In the genomic region with DNA sequence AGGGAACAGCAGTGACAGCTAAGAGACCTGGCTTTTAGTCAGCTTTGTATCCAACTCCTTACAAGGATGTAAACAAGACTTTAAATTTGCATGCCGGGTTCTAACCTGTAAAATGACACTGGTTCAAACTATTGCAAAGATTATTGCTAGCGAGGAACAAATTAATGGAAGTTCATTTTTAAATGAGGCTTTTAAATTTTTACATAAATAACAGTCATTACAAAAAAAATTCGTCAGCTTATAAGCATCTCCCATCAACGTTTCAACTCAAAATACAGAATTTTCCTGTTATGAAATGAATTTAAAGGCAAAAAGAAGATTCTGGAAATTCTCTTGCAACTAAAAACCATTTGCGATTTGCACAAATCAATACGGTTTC, we compare ENCODE assay signal across 8 cellular contexts. TPM values are rescaled to one million over a fixed set of nuclear protein-coding genes. Genes with fewer than 3 reads are reported as not detected.
A peak's percentile ranks its signal among the peaks of the same experiment; 100 is the strongest.
DNase-seq lines count a peak whose midpoint lies in the region; ATAC-seq, FAIRE-seq and TF ChIP-seq lines count a peak whose summit lies in the region.

No MANE protein-coding gene starts in this region.

- BruUV-seq in IMR-90 (replicated peaks; lab: Mats Ljungman, UMichigan) = no TSS peak

- POLR2A ChIA-PET in AG04450 (lab: Yijun Ruan, JAX) = interaction anchor here (2.9 kb wide), 1 partner anchor 50 kb away, joined by 29 read pairs; a partner anchor contains a TSS
- POLR2A ChIA-PET in IMR-90 (lab: Charles Lee; ENCODE audit: unreplicated experiment) = no interaction called here

- DNase-seq in AG04450 (ENCODE audit: low read depth, low spot score) = no peak
- DNase-seq in IMR-90 = no peak
- no peak for DNase-seq in bronchial epithelial cell (ENCODE audit: low read depth)
- DNase-seq in DMS114 treated with DMSO at 0.1 percent for 48 hours (lab: John Stamatoyannopoulos, UW; ENCODE audit: unreplicated experiment) = no peak
- no peak for DNase-seq in cerebellar cortex (ENCODE audit: low spot score)
- DNase-seq in stimulated activated CD4-positive, alpha-beta T cell treated with anti-CD3 and anti-CD28 coated beads, Interleukin-1b, Interleukin-23, amount 100 ng/mL, for 48 hours = no peak

- H3K14ac ChIP-seq in IMR-90 (replicated peaks; ENCODE audit: low read depth, low read length) = no peak overlapping the region

- WGBS in IMR-90 (ENCODE audit: extremely low coverage in 2 of 2, insufficient read length in 1 of 2), 2 experiments = no CpG with 5 or more reads among the region's 6 CpGs

- no peaks in the 10 kb centered on the region for H4K20me1 ChIP-seq in IMR-90 (ENCODE audit: insufficient read depth, low read length)

- H3K23ac ChIP-seq in IMR-90 (ENCODE audit: low read depth, low read length) = peak overlapping the region; percentile 29; the same call in 1 of the 2 replicates

- in situ Hi-C loops in IMR-90 (cut with MboI; ENCODE audit: low sequenced_read_pairs) = loop anchor here (10.0 kb wide), 1 partner anchor 425 kb away; no protein-coding TSS in a partner anchor

- H3K4me3 ChIP-seq in AG04450 (ENCODE audit: low read depth, low read length) (peak overlapping the region; percentile 90), IMR-90 (ENCODE audit: insufficient read depth, low read depth, low read length) (peak overlapping the region; percentile 88), bronchial epithelial cell (ENCODE audit: low read depth, low read length) (peak overlapping the region; percentile 65), muscle layer of duodenum (ENCODE audit: low read depth in 1 of 2, low read length in 2 of 2) (peak overlapping the region; percentile 92 to 94)

- no peaks in the 10 kb centered on the region for H3K9me1 ChIP-seq in IMR-90 (ENCODE audit: insufficient read depth, low read length)

- H2BK20ac ChIP-seq in IMR-90 (ENCODE audit: low read depth, low read length) = no peak overlapping the region

- H3K36me3 ChIP-seq in IMR-90 (ENCODE audit: control insufficient read depth, insufficient read depth, low read length) (no peaks in the 10 kb centered on the region), bronchial epithelial cell (ENCODE audit: control insufficient read depth, insufficient read depth, low read length) (no peaks in the 10 kb centered on the region), muscle layer of duodenum (ENCODE audit: control insufficient read depth in 1 of 2, insufficient read depth in 2 of 2, low read length in 2 of 2) (no peaks in the 10 kb centered on the region)

- dilution Hi-C loops in IMR-90 (cut with HindIII; ENCODE audit: low sequenced_read_pairs, unreplicated experiment) = no loop called here

- no peak for TF ChIP-seq POLR2A in IMR-90 (IDR thresholded peaks at IDR 0.05; ENCODE audit: low read depth, low read length)

- no peak overlapping the region for H4K5ac ChIP-seq in IMR-90 (ENCODE audit: low read depth, low read length)

- H4K8ac ChIP-seq in IMR-90 (ENCODE audit: low read depth in 2 of 2, low read length in 2 of 2) = no peak overlapping the region

- TF ChIP-seq CTCF in AG04450 (IDR thresholded peaks at IDR 0.05; ENCODE audit: low read depth, low read length) (no peak), IMR-90 (conservative IDR thresholded peaks at IDR 0.05; ENCODE audit: low read depth, low read length) (no peak), bronchial epithelial cell (IDR thresholded peaks at IDR 0.05; ENCODE audit: insufficient read depth, low read length, severe bottlenecking) (no peak)

- H3K4me1 ChIP-seq in IMR-90 (ENCODE audit: control insufficient read depth, insufficient read depth, low read length) (no peaks in the 10 kb centered on the region), muscle layer of duodenum (ENCODE audit: control insufficient read depth in 1 of 2, insufficient read depth in 2 of 2, low read length in 2 of 2) (peaks cover 4 to 15% of the 10 kb centered on the region in 2 donors)

- no peak overlapping the region for H2AFZ ChIP-seq in IMR-90 (replicated peaks; ENCODE audit: low read length, poor library complexity)

- H3K27me3 ChIP-seq in AG04450 (ENCODE audit: control insufficient read depth, insufficient read depth, low read length) = no peaks in the 10 kb centered on the region
- H3K27me3 ChIP-seq in IMR-90 (ENCODE audit: control insufficient read depth, insufficient read depth, low read length) = no peaks in the 10 kb centered on the region
- H3K27me3 ChIP-seq in bronchial epithelial cell (ENCODE audit: control insufficient read depth, insufficient read depth, low read length) = no peaks in the 10 kb centered on the region
- no peaks in the 10 kb centered on the region for H3K27me3 ChIP-seq in muscle layer of duodenum (ENCODE audit: low read depth, low read length)

- H3K56ac ChIP-seq in IMR-90 (ENCODE audit: extremely low read depth, insufficient read depth, low read length) = 0 out of 2 replicates have a peak overlapping the region, but pooled peaks have one; percentile 9

- intact Hi-C loops in IMR-90 (cut with micrococcal nuclease) = loop anchor here (1.0 to 10.0 kb wide), 3 partner anchors 218 to 423 kb away; no protein-coding TSS in a partner anchor

- H2BK5ac ChIP-seq in IMR-90 (ENCODE audit: low read depth, low read length, poor library complexity, severe bottlenecking) = no peak overlapping the region

- H3K27ac ChIP-seq in AG04450 (ENCODE audit: low read depth, low read length) (no peak overlapping the region), IMR-90 (ENCODE audit: insufficient read depth, low read length) (no peak overlapping the region), muscle layer of duodenum (ENCODE audit: low read length) (peak overlapping the region; percentile 18)

- ATAC-seq in IMR-90 (ENCODE audit: low read depth) = no peak
- ATAC-seq in HG03439 (IDR thresholded peaks at IDR 0.05; ENCODE audit: unreplicated experiment) = no peak

- CTCF ChIA-PET in AG04450 (lab: Charles Lee) (interaction anchor here (0.6 to 6.8 kb wide), 2 partner anchors 113 to 217 kb away, joined by 10 to 89 read pairs; no protein-coding TSS in a partner anchor), IMR-90 (lab: Yijun Ruan, JAX) (no interaction called here)

- no peak for TF ChIP-seq RAD21 in IMR-90 (IDR thresholded peaks at IDR 0.05; ENCODE audit: low read length)

- FAIRE-seq in bronchial epithelial cell (lab: Jason Lieb, UNC) = no peak

- no peak overlapping the region for H2AK9ac ChIP-seq in IMR-90 (replicated peaks; ENCODE audit: low read depth, low read length, poor library complexity)

- H3K9me3 ChIP-seq in AG04450 (ENCODE audit: control insufficient read depth, insufficient read depth, low read length) (no peaks in the 10 kb centered on the region), IMR-90 (ENCODE audit: control insufficient read depth, insufficient read depth, low read length) (no peaks in the 10 kb centered on the region), muscle layer of duodenum (ENCODE audit: control insufficient read depth in 1 of 2, low read length in 2 of 2) (no peaks in the 10 kb centered on the region)

- H2BK120ac ChIP-seq in IMR-90 (ENCODE audit: low read depth, low read length) = no peak overlapping the region

- no peak overlapping the region for H3K4ac ChIP-seq in IMR-90 (ENCODE audit: low read depth, low read length)

- peak overlapping the region; percentile 56; the same call in 1 of the 2 replicates for H3K9ac ChIP-seq in IMR-90 (ENCODE audit: low read depth, low read length)

- peaks cover 22 to 28% of the 10 kb centered on the region in 2 experiments for H3K79me1 ChIP-seq in IMR-90 (ENCODE audit: low read depth in 1 of 2, low read length in 2 of 2)

- H3K18ac ChIP-seq in IMR-90 (ENCODE audit: low read depth, low read length) = no peak overlapping the region

- H2BK15ac ChIP-seq in IMR-90 (ENCODE audit: low read depth, low read length) = no peak overlapping the region

- H4K91ac ChIP-seq in IMR-90 (ENCODE audit: insufficient read depth, low read depth, low read length) = no peak overlapping the region

- no peak overlapping the region for H2AK5ac ChIP-seq in IMR-90 (ENCODE audit: low read depth, low read length)

- peak overlapping the region; percentile 57 for H3K4me2 ChIP-seq in IMR-90 (ENCODE audit: low read depth, low read length)

TF ChIP-seq in IMR-90, 13 proteins besides CTCF, POLR2A, EP300 and RAD21:
- no peak for TF ChIP-seq BHLHE40 (IDR thresholded peaks at IDR 0.05; ENCODE audit: low read depth, low read length)
- no peak for TF ChIP-seq NFE2L2 (IDR thresholded peaks at IDR 0.05; ENCODE audit: low read depth, low read length)
- TF ChIP-seq RCOR1 (IDR thresholded peaks at IDR 0.05; ENCODE audit: insufficient replicate concordance, low read length) = no peak
- TF ChIP-seq SMC3 (IDR thresholded peaks at IDR 0.05; ENCODE audit: low read depth, low read length) = no peak
- no peak for TF ChIP-seq RFX5 (IDR thresholded peaks at IDR 0.05; ENCODE audit: low read depth, low read length)
- TF ChIP-seq, protein P1, sequence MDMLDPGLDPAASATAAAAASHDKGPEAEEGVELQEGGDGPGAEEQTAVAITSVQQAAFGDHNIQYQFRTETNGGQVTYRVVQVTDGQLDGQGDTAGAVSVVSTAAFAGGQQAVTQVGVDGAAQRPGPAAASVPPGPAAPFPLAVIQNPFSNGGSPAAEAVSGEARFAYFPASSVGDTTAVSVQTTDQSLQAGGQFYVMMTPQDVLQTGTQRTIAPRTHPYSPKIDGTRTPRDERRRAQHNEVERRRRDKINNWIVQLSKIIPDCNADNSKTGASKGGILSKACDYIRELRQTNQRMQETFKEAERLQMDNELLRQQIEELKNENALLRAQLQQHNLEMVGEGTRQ (IDR thresholded peaks at IDR 0.05; ENCODE audit: low read depth, low read length) = no peak
- TF ChIP-seq MXI1 (IDR thresholded peaks at IDR 0.05; ENCODE audit: borderline replicate concordance, low read depth, low read length) = no peak
- no peak for TF ChIP-seq CEBPB (IDR thresholded peaks at IDR 0.05; ENCODE audit: low read depth, low read length)
- no peak for TF ChIP-seq MAFK (IDR thresholded peaks at IDR 0.05; ENCODE audit: low read depth, low read length)
- TF ChIP-seq CHD1 (IDR thresholded peaks at IDR 0.05; ENCODE audit: low read depth, low read length) = no peak
- TF ChIP-seq MAZ (IDR thresholded peaks at IDR 0.05; ENCODE audit: borderline replicate concordance, low read depth, low read length) = no peak
TF ChIP-seq in IMR-90: peak in this region for 0.

RNA-seq across cellular contexts. Expression of a gene that starts 0.7 kb away (rescaled TPM):
- polyA plus RNA-seq in AG04450 (2011; rRNA removed) = 1.5 and 2.9 TPM in 2 replicates
- polyA minus RNA-seq in AG04450 (2011; rRNA and poly(A)+ RNA removed) = 1.2 and 3.0 TPM in 2 replicates
- 4.7 and 10.8 TPM in 2 replicates for total RNA-seq in IMR-90 (2012; rRNA removed)
- polyA plus RNA-seq in IMR-90 (2012; rRNA removed) = 1.9 and 2.3 TPM in 2 replicates
- polyA plus RNA-seq in IMR-90 (2012; cell fraction: cytosol; rRNA removed) = 0.11 and 0.19 TPM in 2 replicates
- 0.14 and 0.96 TPM in 2 replicates for polyA plus RNA-seq in IMR-90 (2012; cell fraction: nucleus; rRNA removed; ENCODE audit: low replicate concordance)
- total RNA-seq in bronchial epithelial cell = 0.51 and 0.79 TPM in 2 replicates

RNA-seq across cellular contexts. Expression of a gene that starts 49.8 kb away (rescaled TPM):
- polyA plus RNA-seq in AG04450 (2011; rRNA removed) (10.8 and 15.0 TPM in 2 replicates), IMR-90 (2012; rRNA removed) (6.8 and 8.6 TPM in 2 replicates)
- polyA minus RNA-seq in AG04450 (2011; rRNA and poly(A)+ RNA removed) = 10.4 and 12.9 TPM in 2 replicates
- total RNA-seq in IMR-90 (2012; rRNA removed) (9.1 and 11.1 TPM in 2 replicates), bronchial epithelial cell (12.7 and 12.9 TPM in 2 replicates)
- 2.1 and 3.2 TPM in 2 replicates for polyA plus RNA-seq in IMR-90 (2012; cell fraction: cytosol; rRNA removed)
- 1.5 and 10.5 TPM in 2 replicates for polyA plus RNA-seq in IMR-90 (2012; cell fraction: nucleus; rRNA removed; ENCODE audit: low replicate concordance)
